ENCODE assay signal across 9 cellular contexts in the genomic region with DNA sequence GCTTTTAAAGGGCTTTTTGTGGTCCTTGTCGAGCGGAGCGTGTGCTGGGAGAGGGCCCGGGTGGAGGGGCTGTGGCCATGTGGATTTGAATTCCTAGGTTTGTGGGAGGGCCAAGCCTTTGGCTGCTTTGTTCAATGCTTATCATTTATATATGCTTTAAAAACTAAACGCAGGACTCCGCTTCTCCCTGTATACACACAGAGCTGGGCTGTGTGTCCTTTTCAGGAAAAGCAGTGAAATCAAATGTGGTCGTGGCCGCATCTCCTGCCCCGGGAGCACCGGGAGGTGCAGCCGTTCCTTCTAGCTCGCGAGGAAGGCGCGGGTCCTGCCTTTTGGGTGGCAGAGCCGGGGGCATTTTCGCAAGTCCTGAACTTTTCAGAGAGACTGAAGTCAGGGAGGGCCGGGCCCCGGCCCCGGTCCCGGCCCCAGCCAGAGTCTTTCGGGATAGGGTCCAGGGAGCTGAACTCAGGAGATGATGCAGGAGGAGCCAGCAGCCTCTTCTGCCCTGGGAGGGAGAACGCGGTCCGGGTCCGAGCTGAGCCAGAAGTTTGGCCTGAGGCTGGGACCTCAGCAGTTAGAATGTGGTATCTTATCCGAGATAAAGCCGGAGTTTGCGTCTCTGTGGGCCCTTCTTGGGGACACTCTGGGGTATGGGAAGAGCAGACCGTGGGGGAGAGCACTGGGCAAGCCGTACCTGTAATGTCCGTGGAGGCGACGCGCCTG.
A peak's percentile ranks its signal among the peaks of the same experiment; 100 is the strongest.
DNase-seq lines count a peak whose midpoint lies in the region; ATAC-seq, FAIRE-seq and TF ChIP-seq lines count a peak whose summit lies in the region.
"Had no signal": no experiment of that assay in that cellular context is flagged by ENCODE, and none has a peak within 500 bp of the region (broad histone marks: within the 10 kb centered on the region; RNA-seq: fewer than 3 reads in every experiment).

No MANE protein-coding gene starts in this region.

- no peak overlapping the region for H3K4ac ChIP-seq in H1 (replicated peaks; ENCODE audit: insufficient read length, low read depth, low read length)

- H2BK15ac ChIP-seq in H1 (ENCODE audit: low read length), result peak overlapping the region; percentile 61; the same call in 1 of the 2 replicates

- ATAC-seq in GM19372 (IDR thresholded peaks at IDR 0.05; ENCODE audit: low read depth, unreplicated experiment), result peak; percentile 25
- peak; percentile 17 for ATAC-seq in HG03457 (IDR thresholded peaks at IDR 0.05; ENCODE audit: unreplicated experiment)

- no peak for TF ChIP-seq CTCF in H1 (IDR thresholded peaks at IDR 0.05; ENCODE audit: control extremely low read depth in 1 of 3, insufficient read depth in 1 of 3, low read depth in 1 of 3, low read length in 3 of 3)
- no peak for TF ChIP-seq CTCF in vagina (IDR thresholded peaks at IDR 0.05)

- H3K18ac ChIP-seq in H1 (ENCODE audit: extremely low read depth, low read length), result peak overlapping the region; percentile 71

- no peak overlapping the region for H4K5ac ChIP-seq in H1 (ENCODE audit: insufficient read length, low read depth, low read length)

- H3K79me2 ChIP-seq in H1 (ENCODE audit: control insufficient read depth in 1 of 2, insufficient read depth in 2 of 2, low read length in 2 of 2), result peaks cover 0 to 50% of the 10 kb centered on the region in 2 experiments; a peak in 3 of 4 replicates

- H3K14ac ChIP-seq in H1 (ENCODE audit: insufficient read length), result no peak overlapping the region

- 2% methylated on average over 31 of the region's 35 CpGs; no CpG with 5 or more reads in 1 of the 2 experiments for WGBS in H1 (ENCODE audit: extremely low coverage in 1 of 2, insufficient coverage in 1 of 2, insufficient read length in 1 of 2, insufficient replicate concordance in 2 of 2, low coverage in 1 of 2, low lambda C conversion rate in 2 of 2, missing lambda C conversion rate in 1 of 2), 2 experiments

- H3K56ac ChIP-seq in H1 (replicated peaks; ENCODE audit: insufficient read length, low read depth, low read length), result peak overlapping the region; percentile 42

- no peak for TF ChIP-seq EP300 in H1 (IDR thresholded peaks at IDR 0.05; ENCODE audit: borderline replicate concordance in 1 of 2, low read depth in 2 of 2, low read length in 2 of 2)

- H2BK120ac ChIP-seq in H1 (replicated peaks; ENCODE audit: low read depth, low read length), result no peak overlapping the region

- H2BK20ac ChIP-seq in H1 (ENCODE audit: low read length), result no peak overlapping the region

- H2BK5ac ChIP-seq in H1 (ENCODE audit: low read depth, low read length), result no peak overlapping the region

- H3K9ac ChIP-seq in H1 (replicated peaks in 1 of 4; ENCODE audit: extremely low read depth in 1 of 4, low read depth in 3 of 4, low read length in 3 of 4), result peak overlapping the region; percentile 21 to 59 (median 48); a peak in 5 of 7 replicates
- peak overlapping the region; percentile 36 for H3K9ac ChIP-seq in muscle layer of colon (ENCODE audit: low read length)

- peak; percentile 35 for DNase-seq in AG20443 (ENCODE audit: low spot score)
- DNase-seq in UCSD-AML1 (lab: John Stamatoyannopoulos, UW; ENCODE audit: unreplicated experiment), result peak; percentile 46
- peak in 1 of 2 experiments; percentile 60 for DNase-seq in H1 (ENCODE audit: low read depth in 1 of 2, low spot score in 2 of 2)
- peak in 1 of 2 donors; percentile 87 for DNase-seq in vagina (ENCODE audit: extremely low spot score in 2 of 2)
- no peak for DNase-seq in NCI-H1694 treated with DMSO at 0.1 percent for 48 hours (lab: John Stamatoyannopoulos, UW)

- H3K23ac ChIP-seq in H1 (ENCODE audit: insufficient read length), result no peak overlapping the region

- POLR2A ChIA-PET in H1 (lab: Charles Lee; ENCODE audit: partially characterized antibody), result interaction anchor here (0.8 to 2.0 kb wide), 4 partner anchors 11 to 207 kb away, joined by 3 to 7 read pairs (median 3); a partner anchor contains a TSS

- FAIRE-seq in H1 (lab: Jason Lieb, UNC), result no peak
- FAIRE-seq: islet of Langerhans had no signal

- no peak for TF ChIP-seq RAD21 in H1 (IDR thresholded peaks at IDR 0.05 in 1 of 2, conservative IDR thresholded peaks at IDR 0.05 in 1 of 2; ENCODE audit: low read depth in 2 of 2, low read length in 2 of 2)

- H4K91ac ChIP-seq in H1 (replicated peaks; ENCODE audit: insufficient read length, low read length), result no peak overlapping the region

- peaks cover 2% of the 10 kb centered on the region; the same call in 1 of the 2 replicates for H3K79me1 ChIP-seq in H1 (ENCODE audit: low read depth, low read length)

- no peak overlapping the region for H4K8ac ChIP-seq in H1 (ENCODE audit: extremely low read depth, insufficient read depth, low read length)

- peak overlapping the region; percentile 23; the same call in 1 of the 2 replicates for H2AFZ ChIP-seq in H1 (ENCODE audit: low read length)

- CTCF ChIA-PET in H1 (lab: Charles Lee; ENCODE audit: partially characterized antibody), result interaction anchor here (0.9 to 1.7 kb wide), 8 partner anchors 9 to 144 kb away, joined by 3 to 6 read pairs (median 4); no protein-coding TSS in a partner anchor

- peak overlapping the region; percentile 64 for H2BK12ac ChIP-seq in H1 (ENCODE audit: low read depth, low read length)

- no peak overlapping the region for H2AK5ac ChIP-seq in H1 (ENCODE audit: low read depth, low read length)

- no peaks in the 10 kb centered on the region for H3K9me3 ChIP-seq in H1 (ENCODE audit: insufficient read depth in 2 of 2, low read depth in 1 of 2, low read length in 1 of 2)
- no peaks in the 10 kb centered on the region for H3K9me3 ChIP-seq in muscle layer of colon (ENCODE audit: low read length)
- no peaks in the 10 kb centered on the region for H3K9me3 ChIP-seq in vagina

- peaks cover 16% of the 10 kb centered on the region for H3K23me2 ChIP-seq in H1 (ENCODE audit: low read depth, low read length)

- peak overlapping the region; percentile 68 to 99 (median 86) for H3K4me3 ChIP-seq in H1 (ENCODE audit: extremely low read depth in 1 of 4, insufficient read depth in 2 of 4, low read depth in 3 of 4, low read length in 4 of 4)
- H3K4me3 ChIP-seq in muscle layer of colon (ENCODE audit: low read depth in 1 of 2, low read length in 2 of 2), result peak overlapping the region; percentile 70 to 75
- peak overlapping the region; percentile 73 to 80 for H3K4me3 ChIP-seq in vagina

- intact Hi-C loops in vagina (cut with DNase I), result loop anchor here (5.0 kb wide), 1 partner anchor 78 kb away; no protein-coding TSS in a partner anchor

- peaks cover 5 to 8% of the 10 kb centered on the region in 2 experiments for H4K20me1 ChIP-seq in H1 (replicated peaks in 1 of 2; ENCODE audit: control insufficient read depth in 1 of 2, insufficient read depth in 2 of 2, low read length in 2 of 2)

- H3K36me3 ChIP-seq in H1 (ENCODE audit: control insufficient read depth in 2 of 4, insufficient read depth in 4 of 4, low read length in 3 of 4) (no peaks in the 10 kb centered on the region), muscle layer of colon (ENCODE audit: insufficient read depth, low read length) (no peaks in the 10 kb centered on the region), vagina (no peaks in the 10 kb centered on the region)

- H3K4me1 ChIP-seq in H1 (replicated peaks in 1 of 4; ENCODE audit: control insufficient read depth in 3 of 4, insufficient read depth in 4 of 4, low read length in 3 of 4), result peaks cover 4 to 10% (median 7%) of the 10 kb centered on the region in 4 experiments; a peak in 6 of 7 replicates
- peaks cover 6% of the 10 kb centered on the region for H3K4me1 ChIP-seq in muscle layer of colon (ENCODE audit: insufficient read depth, low read length)
- H3K4me1 ChIP-seq in vagina, result peaks cover 18% of the 10 kb centered on the region

- peak overlapping the region; percentile 99 to 100 for H3K4me2 ChIP-seq in H1 (ENCODE audit: insufficient read depth in 1 of 2, low read depth in 2 of 2, low read length in 2 of 2)

- no peak for TF ChIP-seq POLR2A in H1 (IDR thresholded peaks at IDR 0.05; ENCODE audit: control extremely low read depth in 1 of 2, low read depth in 2 of 2, low read length in 2 of 2)
- TF ChIP-seq POLR2A in vagina (IDR thresholded peaks at IDR 0.05), result no peak

- H3K27ac ChIP-seq in H1 (ENCODE audit: low read depth, low read length) (no peak overlapping the region), muscle layer of colon (ENCODE audit: low read depth, low read length) (peak overlapping the region; percentile 64), vagina (peak overlapping the region; percentile 80)

- H3K27me3 ChIP-seq in H1 (replicated peaks in 1 of 4; ENCODE audit: control insufficient read depth in 3 of 4, extremely low read depth in 1 of 4, insufficient read depth in 3 of 4, low read length in 3 of 4), result peaks cover 0 to 12% (median 7%) of the 10 kb centered on the region in 4 experiments; a peak in 4 of 7 replicates
- peaks cover 0 to 5% of the 10 kb centered on the region in 2 donors for H3K27me3 ChIP-seq in muscle layer of colon (ENCODE audit: control insufficient read depth in 1 of 2, insufficient read depth in 2 of 2, low read length in 2 of 2)
- no peaks in the 10 kb centered on the region for H3K27me3 ChIP-seq in vagina

TF ChIP-seq in H1, 55 proteins besides CTCF, POLR2A, EP300 and RAD21:
- TF ChIP-seq KDM5A (IDR thresholded peaks at IDR 0.05; ENCODE audit: low read length) (no peak), GABPA (IDR thresholded peaks at IDR 0.05; ENCODE audit: borderline replicate concordance, insufficient read depth, low read length) (no peak), ASH2L (IDR thresholded peaks at IDR 0.05; ENCODE audit: low read length) (no peak), ZNF274 (IDR thresholded peaks at IDR 0.05; ENCODE audit: borderline replicate concordance, extremely low read depth, low read length) (no peak), RBBP5 (IDR thresholded peaks at IDR 0.05; ENCODE audit: borderline replicate concordance, low read depth, low read length) (no peak), NRF1 (IDR thresholded peaks at IDR 0.05; ENCODE audit: low read depth, low read length) (no peak), CTBP2 (IDR thresholded peaks at IDR 0.05; ENCODE audit: borderline replicate concordance, insufficient read depth, insufficient read length, low read length) (no peak), RFX5 (IDR thresholded peaks at IDR 0.05; ENCODE audit: borderline replicate concordance, low read depth, low read length) (no peak), KDM4A (IDR thresholded peaks at IDR 0.05; ENCODE audit: low read depth, low read length, severe bottlenecking) (peak; percentile 3), CBX5 (IDR thresholded peaks at IDR 0.05; ENCODE audit: low read depth, low read length) (no peak), CHD1 (IDR thresholded peaks at IDR 0.05; ENCODE audit: low read depth, low read length) (no peak), POU5F1 (IDR thresholded peaks at IDR 0.05; ENCODE audit: low read depth, low read length) (no peak), CHD2 (IDR thresholded peaks at IDR 0.05; ENCODE audit: low read length) (no peak), CEBPB (IDR thresholded peaks at IDR 0.05; ENCODE audit: low read depth, low read length) (no peak), BRCA1 (IDR thresholded peaks at IDR 0.05; ENCODE audit: low read depth, low read length) (no peak), EZH2 (IDR thresholded peaks at IDR 0.05; ENCODE audit: low read depth, low read length, severe bottlenecking) (peak; percentile 26)
